1 cellular context compared by ENCODE assay signal in genomic region chr18:46190667-46191066, GRCh38.
TF ChIP-seq lines count a peak whose summit lies in the region.

No MANE protein-coding gene starts in this region.

TF ChIP-seq in GM23338, 12 proteins besides CTCF, POLR2A, EP300 and RAD21 (continued from another document):
- TF ChIP-seq, protein P1, sequence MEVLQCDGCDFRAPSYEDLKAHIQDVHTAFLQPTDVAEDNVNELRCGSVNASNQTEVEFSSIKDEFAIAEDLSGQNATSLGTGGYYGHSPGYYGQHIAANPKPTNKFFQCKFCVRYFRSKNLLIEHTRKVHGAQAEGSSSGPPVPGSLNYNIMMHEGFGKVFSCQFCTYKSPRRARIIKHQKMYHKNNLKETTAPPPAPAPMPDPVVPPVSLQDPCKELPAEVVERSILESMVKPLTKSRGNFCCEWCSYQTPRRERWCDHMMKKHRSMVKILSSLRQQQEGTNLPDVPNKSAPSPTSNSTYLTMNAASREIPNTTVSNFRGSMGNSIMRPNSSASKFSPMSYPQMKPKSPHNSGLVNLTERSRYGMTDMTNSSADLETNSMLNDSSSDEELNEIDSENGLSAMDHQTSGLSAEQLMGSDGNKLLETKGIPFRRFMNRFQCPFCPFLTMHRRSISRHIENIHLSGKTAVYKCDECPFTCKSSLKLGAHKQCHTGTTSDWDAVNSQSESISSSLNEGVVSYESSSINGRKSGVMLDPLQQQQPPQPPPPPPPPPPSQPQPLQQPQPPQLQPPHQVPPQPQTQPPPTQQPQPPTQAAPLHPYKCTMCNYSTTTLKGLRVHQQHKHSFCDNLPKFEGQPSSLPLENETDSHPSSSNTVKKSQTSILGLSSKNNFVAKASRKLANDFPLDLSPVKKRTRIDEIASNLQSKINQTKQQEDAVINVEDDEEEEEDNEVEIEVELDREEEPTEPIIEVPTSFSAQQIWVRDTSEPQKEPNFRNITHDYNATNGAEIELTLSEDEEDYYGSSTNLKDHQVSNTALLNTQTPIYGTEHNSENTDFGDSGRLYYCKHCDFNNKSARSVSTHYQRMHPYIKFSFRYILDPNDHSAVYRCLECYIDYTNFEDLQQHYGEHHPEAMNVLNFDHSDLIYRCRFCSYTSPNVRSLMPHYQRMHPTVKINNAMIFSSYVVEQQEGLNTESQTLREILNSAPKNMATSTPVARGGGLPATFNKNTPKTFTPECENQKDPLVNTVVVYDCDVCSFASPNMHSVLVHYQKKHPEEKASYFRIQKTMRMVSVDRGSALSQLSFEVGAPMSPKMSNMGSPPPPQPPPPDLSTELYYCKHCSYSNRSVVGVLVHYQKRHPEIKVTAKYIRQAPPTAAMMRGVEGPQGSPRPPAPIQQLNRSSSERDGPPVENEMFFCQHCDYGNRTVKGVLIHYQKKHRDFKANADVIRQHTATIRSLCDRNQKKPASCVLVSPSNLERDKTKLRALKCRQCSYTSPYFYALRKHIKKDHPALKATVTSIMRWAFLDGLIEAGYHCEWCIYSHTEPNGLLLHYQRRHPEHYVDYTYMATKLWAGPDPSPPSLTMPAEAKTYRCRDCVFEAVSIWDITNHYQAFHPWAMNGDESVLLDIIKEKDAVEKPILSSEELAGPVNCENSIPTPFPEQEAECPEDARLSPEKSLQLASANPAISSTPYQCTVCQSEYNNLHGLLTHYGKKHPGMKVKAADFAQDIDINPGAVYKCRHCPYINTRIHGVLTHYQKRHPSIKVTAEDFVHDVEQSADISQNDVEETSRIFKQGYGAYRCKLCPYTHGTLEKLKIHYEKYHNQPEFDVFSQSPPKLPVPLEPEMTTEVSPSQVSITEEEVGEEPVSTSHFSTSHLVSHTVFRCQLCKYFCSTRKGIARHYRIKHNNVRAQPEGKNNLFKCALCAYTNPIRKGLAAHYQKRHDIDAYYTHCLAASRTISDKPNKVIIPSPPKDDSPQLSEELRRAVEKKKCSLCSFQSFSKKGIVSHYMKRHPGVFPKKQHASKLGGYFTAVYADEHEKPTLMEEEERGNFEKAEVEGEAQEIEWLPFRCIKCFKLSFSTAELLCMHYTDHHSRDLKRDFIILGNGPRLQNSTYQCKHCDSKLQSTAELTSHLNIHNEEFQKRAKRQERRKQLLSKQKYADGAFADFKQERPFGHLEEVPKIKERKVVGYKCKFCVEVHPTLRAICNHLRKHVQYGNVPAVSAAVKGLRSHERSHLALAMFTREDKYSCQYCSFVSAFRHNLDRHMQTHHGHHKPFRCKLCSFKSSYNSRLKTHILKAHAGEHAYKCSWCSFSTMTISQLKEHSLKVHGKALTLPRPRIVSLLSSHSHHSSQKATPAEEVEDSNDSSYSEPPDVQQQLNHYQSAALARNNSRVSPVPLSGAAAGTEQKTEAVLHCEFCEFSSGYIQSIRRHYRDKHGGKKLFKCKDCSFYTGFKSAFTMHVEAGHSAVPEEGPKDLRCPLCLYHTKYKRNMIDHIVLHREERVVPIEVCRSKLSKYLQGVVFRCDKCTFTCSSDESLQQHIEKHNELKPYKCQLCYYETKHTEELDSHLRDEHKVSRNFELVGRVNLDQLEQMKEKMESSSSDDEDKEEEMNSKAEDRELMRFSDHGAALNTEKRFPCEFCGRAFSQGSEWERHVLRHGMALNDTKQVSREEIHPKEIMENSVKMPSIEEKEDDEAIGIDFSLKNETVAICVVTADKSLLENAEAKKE (CRISPR knock-in tag; IDR thresholded peaks at IDR 0.05): no peak
- TF ChIP-seq JUNB (IDR thresholded peaks at IDR 0.05; ENCODE audit: unreplicated experiment): no peak
- TF ChIP-seq NANOG (IDR thresholded peaks at IDR 0.05; ENCODE audit: borderline replicate concordance): no peak
- TF ChIP-seq CREB1 (CRISPR knock-in tag; IDR thresholded peaks at IDR 0.05; ENCODE audit: low read depth): no peak
- TF ChIP-seq EZH2phosphoT487 (IDR thresholded peaks at IDR 0.05; ENCODE audit: unreplicated experiment): no peak
- no peak for TF ChIP-seq ZNF331 (CRISPR knock-in tag; IDR thresholded peaks at IDR 0.05; ENCODE audit: low read depth)
- no peak for TF ChIP-seq ETS1 (IDR thresholded peaks at IDR 0.05)
- TF ChIP-seq REST (IDR thresholded peaks at IDR 0.05; ENCODE audit: unreplicated experiment): no peak
- TF ChIP-seq ZNF114 (CRISPR knock-in tag; IDR thresholded peaks at IDR 0.05): no peak
